8 cellular contexts compared by ENCODE assay signal in genomic region chr12:120580787-120581723, GRCh38. TPM values are rescaled to one million over a fixed set of nuclear protein-coding genes. Genes with fewer than 3 reads are reported as not detected.
A peak's percentile ranks its signal among the peaks of the same experiment; 100 is the strongest.
DNase-seq lines count a peak whose midpoint lies in the region; ATAC-seq, FAIRE-seq and TF ChIP-seq lines count a peak whose summit lies in the region.

Gene POP5 (minus strand): TSS chr12:120581402. CDS start chr12:120581362, 40 bp downstream.

- 1% methylated on average over 42 of the region's 56 CpGs; no CpG with 5 or more reads in 1 of the 2 experiments for WGBS in H1 (ENCODE audit: extremely low coverage in 1 of 2, insufficient coverage in 1 of 2, insufficient read length in 1 of 2, insufficient replicate concordance in 2 of 2, low coverage in 1 of 2, low lambda C conversion rate in 2 of 2, missing lambda C conversion rate in 1 of 2), 2 experiments

- peaks cover 25 to 38% (median 31%) of the 10 kb centered on the region in 4 experiments for H3K36me3 ChIP-seq in H1 (ENCODE audit: control insufficient read depth in 2 of 4, insufficient read depth in 4 of 4, low read length in 3 of 4)

- H4K8ac ChIP-seq in H1 (ENCODE audit: extremely low read depth, insufficient read depth, low read length), result peak within 1 kb of the TSS; percentile 64; the same call in 1 of the 2 replicates

- peaks cover 5% of the 10 kb centered on the region for H3K36me3 Mint-ChIP-seq in memory B cell

- peaks cover 22% of the 10 kb centered on the region for H3K4me1 Mint-ChIP-seq in memory B cell

- peak; percentile 59 to 83 for TF ChIP-seq POLR2A in H1 (IDR thresholded peaks at IDR 0.05; ENCODE audit: control extremely low read depth in 1 of 2, low read depth in 2 of 2, low read length in 2 of 2)

- peak within 1 kb of the TSS; percentile 10 for H3K4ac ChIP-seq in H1 (replicated peaks; ENCODE audit: insufficient read length, low read depth, low read length)

- H3K9ac ChIP-seq in H1 (replicated peaks in 1 of 4; ENCODE audit: extremely low read depth in 1 of 4, low read depth in 3 of 4, low read length in 3 of 4), result peak within 1 kb of the TSS; percentile 79 to 90 (median 83)

- no peak within 1 kb of the TSS for H2BK120ac ChIP-seq in H1 (replicated peaks; ENCODE audit: low read depth, low read length)

- DNase-seq in COLO829 (ENCODE audit: low spot score) (peak; percentile 96), HTR-8/SVneo (ENCODE audit: insufficient read length, low spot score) (peak; percentile 97), NOMO-1 treated with dmso at 0.1 percent for 144 hours (lab: John Stamatoyannopoulos, UW; ENCODE audit: unreplicated experiment) (peak; percentile 98), H1 (ENCODE audit: low read depth in 1 of 2, low spot score in 2 of 2) (peak; percentile 94 to 97), memory B cell (ENCODE audit: low spot score in 2 of 2) (peak; percentile 84 to 92)
- peak; percentile 68 to 86 (median 80) for DNase-seq in activated CD8-positive, alpha-beta memory T cell treated with anti-CD3 and anti-CD28 coated beads for 48 hours (ENCODE audit: low read depth in 2 of 3, low spot score in 2 of 3)
- peak; percentile 83 for DNase-seq in stimulated activated CD8-positive, alpha-beta memory T cell treated with anti-CD3 and anti-CD28 coated beads, Interleukin-12 subunit alpha, Interleukin-12 subunit beta, amount 100 ng/mL, for 24 hours (ENCODE audit: extremely low read depth)

- H3K9me3 Mint-ChIP-seq in memory B cell, result no peaks in the 10 kb centered on the region

- peak; percentile 81 for ATAC-seq in GM21367 (IDR thresholded peaks at IDR 0.05; ENCODE audit: unreplicated experiment)
- ATAC-seq in memory B cell (ENCODE audit: low read depth), result peak; percentile 90

- H3K23ac ChIP-seq in H1 (ENCODE audit: insufficient read length), result no peak within 1 kb of the TSS

- peaks cover 0 to 2% (median 0%) of the 10 kb centered on the region in 4 experiments; a peak in 1 of 7 replicates for H3K27me3 ChIP-seq in H1 (replicated peaks in 1 of 4; ENCODE audit: control insufficient read depth in 3 of 4, extremely low read depth in 1 of 4, insufficient read depth in 3 of 4, low read length in 3 of 4)

- FAIRE-seq in HTR-8/SVneo (lab: Jason Lieb, UNC), result peak; percentile 82
- peak; percentile 91 for FAIRE-seq in H1 (lab: Jason Lieb, UNC)

- no peak for TF ChIP-seq EP300 in H1 (IDR thresholded peaks at IDR 0.05; ENCODE audit: borderline replicate concordance in 1 of 2, low read depth in 2 of 2, low read length in 2 of 2)

- no peak within 1 kb of the TSS for H4K91ac ChIP-seq in H1 (replicated peaks; ENCODE audit: insufficient read length, low read length)

- no peak within 1 kb of the TSS for H2BK20ac ChIP-seq in H1 (ENCODE audit: low read length)

- no peak for TF ChIP-seq CTCF in H1 (IDR thresholded peaks at IDR 0.05; ENCODE audit: control extremely low read depth in 1 of 3, insufficient read depth in 1 of 3, low read depth in 1 of 3, low read length in 3 of 3)

- H3K56ac ChIP-seq in H1 (replicated peaks; ENCODE audit: insufficient read length, low read depth, low read length), result peak within 1 kb of the TSS; percentile 37

- peak within 1 kb of the TSS; percentile 94 for H2AFZ ChIP-seq in H1 (ENCODE audit: low read length)

- H3K23me2 ChIP-seq in H1 (ENCODE audit: low read depth, low read length), result peaks cover 6% of the 10 kb centered on the region

- H3K14ac ChIP-seq in H1 (ENCODE audit: insufficient read length), result no peak within 1 kb of the TSS

- peaks cover 0 to 3% of the 10 kb centered on the region in 2 experiments; a peak in 1 of 4 replicates for H3K79me2 ChIP-seq in H1 (ENCODE audit: control insufficient read depth in 1 of 2, insufficient read depth in 2 of 2, low read length in 2 of 2)

- 0 out of 4 replicates have a peak, but pooled peaks of 1 of the 2 experiments have one; percentile 4 for TF ChIP-seq RAD21 in H1 (IDR thresholded peaks at IDR 0.05 in 1 of 2, conservative IDR thresholded peaks at IDR 0.05 in 1 of 2; ENCODE audit: low read depth in 2 of 2, low read length in 2 of 2)

- peak within 1 kb of the TSS; percentile 54 for H3K18ac ChIP-seq in H1 (ENCODE audit: extremely low read depth, low read length)

- peak within 1 kb of the TSS; percentile 34 for H4K5ac ChIP-seq in H1 (ENCODE audit: insufficient read length, low read depth, low read length)

- CTCF ChIA-PET in H1 (lab: Charles Lee; ENCODE audit: partially characterized antibody), result interaction anchor here (0.6 to 8.3 kb wide), 21 partner anchors 9 to 353 kb away, joined by 3 to 111 read pairs (median 5); partner anchors contain the start of gene ACADS

- H3K4me3 ChIP-seq in H1 (ENCODE audit: extremely low read depth in 1 of 4, insufficient read depth in 2 of 4, low read depth in 3 of 4, low read length in 4 of 4), result peak within 1 kb of the TSS; percentile 86 to 97 (median 87)

- H3K27me3 Mint-ChIP-seq in memory B cell, result no peaks in the 10 kb centered on the region

- no peak within 1 kb of the TSS for H2AK5ac ChIP-seq in H1 (ENCODE audit: low read depth, low read length)

- no peaks in the 10 kb centered on the region for H3K79me1 ChIP-seq in H1 (ENCODE audit: low read depth, low read length)

- H3K4me1 ChIP-seq in H1 (replicated peaks in 1 of 4; ENCODE audit: control insufficient read depth in 3 of 4, insufficient read depth in 4 of 4, low read length in 3 of 4), result peaks cover 0 to 3% (median 1%) of the 10 kb centered on the region in 4 experiments; a peak in 4 of 7 replicates

- no peak within 1 kb of the TSS for H2BK15ac ChIP-seq in H1 (ENCODE audit: low read length)

- H3K4me3 Mint-ChIP-seq in memory B cell, result peak within 1 kb of the TSS; percentile 97

- H2BK5ac ChIP-seq in H1 (ENCODE audit: low read depth, low read length), result peak within 1 kb of the TSS; percentile 66; the same call in 1 of the 2 replicates

- no peaks in the 10 kb centered on the region for H3K9me3 ChIP-seq in H1 (ENCODE audit: insufficient read depth in 2 of 2, low read depth in 1 of 2, low read length in 1 of 2)

- peak within 1 kb of the TSS; percentile 85 for H3K27ac Mint-ChIP-seq in memory B cell

- POLR2A ChIA-PET in H1 (lab: Charles Lee; ENCODE audit: partially characterized antibody), result interaction anchor here (0.5 to 2.5 kb wide), 38 partner anchors 9 to 488 kb away, joined by 3 to 20 read pairs (median 4); partner anchors contain the start of genes ACADS, CABP1, DYNLL1 and GATC

- peak within 1 kb of the TSS; percentile 78 to 93 for H3K4me2 ChIP-seq in H1 (ENCODE audit: insufficient read depth in 1 of 2, low read depth in 2 of 2, low read length in 2 of 2)

- peak within 1 kb of the TSS; percentile 70; the same call in 1 of the 2 replicates for H3K27ac ChIP-seq in H1 (ENCODE audit: low read depth, low read length)

- peak within 1 kb of the TSS; percentile 85; the same call in 1 of the 2 replicates for H2BK12ac ChIP-seq in H1 (ENCODE audit: low read depth, low read length)

- H4K20me1 ChIP-seq in H1 (replicated peaks in 1 of 2; ENCODE audit: control insufficient read depth in 1 of 2, insufficient read depth in 2 of 2, low read length in 2 of 2), result peaks cover 0 to 7% of the 10 kb centered on the region in 2 experiments

TF ChIP-seq in H1, 55 proteins besides CTCF, POLR2A, EP300 and RAD21 (continues in another document):
- TF ChIP-seq EGR1 (IDR thresholded peaks at IDR 0.05; ENCODE audit: borderline replicate concordance, low read depth, low read length) (no peak), HDAC2 (IDR thresholded peaks at IDR 0.05; ENCODE audit: borderline replicate concordance in 1 of 2, low read depth in 2 of 2, low read length in 2 of 2) (peak in 1 of 2 experiments; percentile 84; a peak in 2 of 4 replicates), BCL11A (IDR thresholded peaks at IDR 0.05; ENCODE audit: low read depth in 2 of 2, low read length in 2 of 2) (no peak), SIN3A (conservative IDR thresholded peaks at IDR 0.05 in 1 of 2, IDR thresholded peaks at IDR 0.05 in 1 of 2; ENCODE audit: low read depth in 1 of 2, low read length in 2 of 2) (peak; percentile 74 to 94; a peak in 3 of 4 replicates), POU5F1 (IDR thresholded peaks at IDR 0.05; ENCODE audit: low read depth, low read length) (no peak)

RNA-seq across cellular contexts. Expression of gene POP5, which starts in this region (rescaled TPM):
- total RNA-seq in H1 (2021; fragmentation: NEBNext Ultra II Directional; extraction: Animal tissue kit (Norgen Biotek cat#: 25700)), result 54.7 and 59.7 TPM in 2 replicates
- polyA plus RNA-seq in H1 (2011; rRNA removed), result 105 and 124 TPM in 2 replicates
- polyA plus RNA-seq in H1 (2011; cell fraction: cytosol; rRNA removed), result 131 TPM
- 63.8 TPM for polyA plus RNA-seq in H1 (2011; cell fraction: nucleus; rRNA removed)
- 79.1 to 90.1 TPM (median 84.1 TPM) in 4 replicates for polyA plus RNA-seq in H1 (2012, experiment 1 of 2)
- 34.1 TPM for polyA plus RNA-seq in H1 (2012, experiment 2 of 2)
- polyA plus RNA-seq in H1 (2013, experiment 1 of 2), result 52.6 TPM
- 53.8 TPM for polyA plus RNA-seq in H1 (2013, experiment 2 of 2)
- polyA minus RNA-seq in H1 (2011; rRNA and poly(A)+ RNA removed), result 34.7 and 44.6 TPM in 2 replicates
- polyA minus RNA-seq in H1 (2011; cell fraction: cytosol; rRNA and poly(A)+ RNA removed), result 41.9 TPM
- 43.6 TPM for polyA minus RNA-seq in H1 (2011; cell fraction: nucleus; rRNA and poly(A)+ RNA removed)

Comparison
In these comparisons a context has a peak if more than half of its experiments do, and no peak if none do; other contexts are left out.
1. Peak in every context shown above with its lines: DNase-seq, ATAC-seq, H3K4me3 ChIP-seq and H3K27ac ChIP-seq.